ENCODE assay signal across 2 cellular contexts in genomic region chr12:57907281-57907680, GRCh38.
TF ChIP-seq lines count a peak whose summit lies in the region.

No MANE protein-coding gene starts in this region.

TF ChIP-seq in IMR-90, 13 proteins besides CTCF, POLR2A, EP300 and RAD21:
- TF ChIP-seq RFX5 (IDR thresholded peaks at IDR 0.05; ENCODE audit: low read depth, low read length) (no peak), FOS (IDR thresholded peaks at IDR 0.05; ENCODE audit: low read depth, low read length) (no peak), MAZ (IDR thresholded peaks at IDR 0.05; ENCODE audit: borderline replicate concordance, low read depth, low read length) (no peak), BHLHE40 (IDR thresholded peaks at IDR 0.05; ENCODE audit: low read depth, low read length) (no peak), MXI1 (IDR thresholded peaks at IDR 0.05; ENCODE audit: borderline replicate concordance, low read depth, low read length) (no peak), RCOR1 (IDR thresholded peaks at IDR 0.05; ENCODE audit: insufficient replicate concordance, low read length) (no peak), CHD1 (IDR thresholded peaks at IDR 0.05; ENCODE audit: low read depth, low read length) (no peak), CEBPB (IDR thresholded peaks at IDR 0.05; ENCODE audit: low read depth, low read length) (no peak), SMC3 (IDR thresholded peaks at IDR 0.05; ENCODE audit: low read depth, low read length) (no peak), MAFK (IDR thresholded peaks at IDR 0.05; ENCODE audit: low read depth, low read length) (no peak), NFE2L2 (IDR thresholded peaks at IDR 0.05; ENCODE audit: low read depth, low read length) (no peak)
- TF ChIP-seq, protein P1, sequence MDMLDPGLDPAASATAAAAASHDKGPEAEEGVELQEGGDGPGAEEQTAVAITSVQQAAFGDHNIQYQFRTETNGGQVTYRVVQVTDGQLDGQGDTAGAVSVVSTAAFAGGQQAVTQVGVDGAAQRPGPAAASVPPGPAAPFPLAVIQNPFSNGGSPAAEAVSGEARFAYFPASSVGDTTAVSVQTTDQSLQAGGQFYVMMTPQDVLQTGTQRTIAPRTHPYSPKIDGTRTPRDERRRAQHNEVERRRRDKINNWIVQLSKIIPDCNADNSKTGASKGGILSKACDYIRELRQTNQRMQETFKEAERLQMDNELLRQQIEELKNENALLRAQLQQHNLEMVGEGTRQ (IDR thresholded peaks at IDR 0.05; ENCODE audit: low read depth, low read length), result no peak
- TF ChIP-seq, protein P2, sequence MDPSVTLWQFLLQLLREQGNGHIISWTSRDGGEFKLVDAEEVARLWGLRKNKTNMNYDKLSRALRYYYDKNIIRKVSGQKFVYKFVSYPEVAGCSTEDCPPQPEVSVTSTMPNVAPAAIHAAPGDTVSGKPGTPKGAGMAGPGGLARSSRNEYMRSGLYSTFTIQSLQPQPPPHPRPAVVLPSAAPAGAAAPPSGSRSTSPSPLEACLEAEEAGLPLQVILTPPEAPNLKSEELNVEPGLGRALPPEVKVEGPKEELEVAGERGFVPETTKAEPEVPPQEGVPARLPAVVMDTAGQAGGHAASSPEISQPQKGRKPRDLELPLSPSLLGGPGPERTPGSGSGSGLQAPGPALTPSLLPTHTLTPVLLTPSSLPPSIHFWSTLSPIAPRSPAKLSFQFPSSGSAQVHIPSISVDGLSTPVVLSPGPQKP (IDR thresholded peaks at IDR 0.05; ENCODE audit: borderline replicate concordance, low read depth, low read length), result no peak
TF ChIP-seq in IMR-90: peak in this region for 0.

TF ChIP-seq in K562, 482 proteins besides CTCF, POLR2A, EP300 and RAD21:
- no peak for TF ChIP-seq CREB3 (tag; conservative IDR thresholded peaks at IDR 0.05; ENCODE audit: low read depth)
- TF ChIP-seq HDAC2 (IDR thresholded peaks at IDR 0.05), result no peak
- TF ChIP-seq RBBP5 (IDR thresholded peaks at IDR 0.05; ENCODE audit: borderline replicate concordance, insufficient read depth, low read length, poor library complexity, severe bottlenecking), result no peak
- no peak for TF ChIP-seq NFE2 (IDR thresholded peaks at IDR 0.05; ENCODE audit: low read depth)
- no peak for TF ChIP-seq SFPQ (IDR thresholded peaks at IDR 0.05; ENCODE audit: low read depth, low read length)
- no peak for TF ChIP-seq TCF15 (CRISPR knock-in tag; IDR thresholded peaks at IDR 0.05)
- TF ChIP-seq NFIC (IDR thresholded peaks at IDR 0.05), result no peak
- TF ChIP-seq ZNF717 (CRISPR knock-in tag; IDR thresholded peaks at IDR 0.05), result no peak
- TF ChIP-seq SMC3 (conservative IDR thresholded peaks at IDR 0.05; ENCODE audit: insufficient read depth, low read depth, low read length), result no peak
- no peak for TF ChIP-seq MTA1 (IDR thresholded peaks at IDR 0.05; ENCODE audit: borderline replicate concordance)
- TF ChIP-seq TAL1 (IDR thresholded peaks at IDR 0.05), result no peak
- TF ChIP-seq ARID3B (CRISPR knock-in tag; IDR thresholded peaks at IDR 0.05; ENCODE audit: borderline replicate concordance), result no peak
- no peak for TF ChIP-seq GATAD2A (IDR thresholded peaks at IDR 0.05)
- TF ChIP-seq MAFK (IDR thresholded peaks at IDR 0.05; ENCODE audit: low read length), result no peak
- TF ChIP-seq, protein P3, sequence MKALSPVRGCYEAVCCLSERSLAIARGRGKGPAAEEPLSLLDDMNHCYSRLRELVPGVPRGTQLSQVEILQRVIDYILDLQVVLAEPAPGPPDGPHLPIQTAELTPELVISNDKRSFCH (CRISPR knock-in tag; IDR thresholded peaks at IDR 0.05), result no peak
- TF ChIP-seq, protein P3 (tag; IDR thresholded peaks at IDR 0.05), result no peak
- no peak for TF ChIP-seq ZBTB2 (IDR thresholded peaks at IDR 0.05)
- TF ChIP-seq, protein P4, sequence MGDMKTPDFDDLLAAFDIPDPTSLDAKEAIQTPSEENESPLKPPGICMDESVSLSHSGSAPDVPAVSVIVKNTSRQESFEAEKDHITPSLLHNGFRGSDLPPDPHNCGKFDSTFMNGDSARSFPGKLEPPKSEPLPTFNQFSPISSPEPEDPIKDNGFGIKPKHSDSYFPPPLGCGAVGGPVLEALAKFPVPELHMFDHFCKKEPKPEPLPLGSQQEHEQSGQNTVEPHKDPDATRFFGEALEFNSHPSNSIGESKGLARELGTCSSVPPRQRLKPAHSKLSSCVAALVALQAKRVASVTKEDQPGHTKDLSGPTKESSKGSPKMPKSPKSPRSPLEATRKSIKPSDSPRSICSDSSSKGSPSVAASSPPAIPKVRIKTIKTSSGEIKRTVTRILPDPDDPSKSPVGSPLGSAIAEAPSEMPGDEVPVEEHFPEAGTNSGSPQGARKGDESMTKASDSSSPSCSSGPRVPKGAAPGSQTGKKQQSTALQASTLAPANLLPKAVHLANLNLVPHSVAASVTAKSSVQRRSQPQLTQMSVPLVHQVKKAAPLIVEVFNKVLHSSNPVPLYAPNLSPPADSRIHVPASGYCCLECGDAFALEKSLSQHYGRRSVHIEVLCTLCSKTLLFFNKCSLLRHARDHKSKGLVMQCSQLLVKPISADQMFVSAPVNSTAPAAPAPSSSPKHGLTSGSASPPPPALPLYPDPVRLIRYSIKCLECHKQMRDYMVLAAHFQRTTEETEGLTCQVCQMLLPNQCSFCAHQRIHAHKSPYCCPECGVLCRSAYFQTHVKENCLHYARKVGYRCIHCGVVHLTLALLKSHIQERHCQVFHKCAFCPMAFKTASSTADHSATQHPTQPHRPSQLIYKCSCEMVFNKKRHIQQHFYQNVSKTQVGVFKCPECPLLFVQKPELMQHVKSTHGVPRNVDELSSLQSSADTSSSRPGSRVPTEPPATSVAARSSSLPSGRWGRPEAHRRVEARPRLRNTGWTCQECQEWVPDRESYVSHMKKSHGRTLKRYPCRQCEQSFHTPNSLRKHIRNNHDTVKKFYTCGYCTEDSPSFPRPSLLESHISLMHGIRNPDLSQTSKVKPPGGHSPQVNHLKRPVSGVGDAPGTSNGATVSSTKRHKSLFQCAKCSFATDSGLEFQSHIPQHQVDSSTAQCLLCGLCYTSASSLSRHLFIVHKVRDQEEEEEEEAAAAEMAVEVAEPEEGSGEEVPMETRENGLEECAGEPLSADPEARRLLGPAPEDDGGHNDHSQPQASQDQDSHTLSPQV (IDR thresholded peaks at IDR 0.05), result no peak
- TF ChIP-seq NR2C2 (CRISPR knock-in tag; IDR thresholded peaks at IDR 0.05), result no peak
- TF ChIP-seq NR2C2 (tag; IDR thresholded peaks at IDR 0.05), result no peak
